In genomic region chr10:102450374-102451104, GRCh38 we compare ENCODE assay signal across 8 cellular contexts. TPM values are rescaled to one million over a fixed set of nuclear protein-coding genes. Genes with fewer than 3 reads are reported as not detected.
DNase-seq lines count a peak whose midpoint lies in the region; ATAC-seq lines count a peak whose summit lies in the region.

No MANE protein-coding gene starts in this region.

- H3K9me3 ChIP-seq in HUES6 (ENCODE audit: control insufficient read depth, insufficient read depth, low read depth, low read length) (no peaks in the 10 kb centered on the region), muscle layer of duodenum (ENCODE audit: control insufficient read depth in 1 of 2, low read length in 2 of 2) (no peaks in the 10 kb centered on the region)

- DNase-seq in DMS 273 (lab: John Stamatoyannopoulos, UW; ENCODE audit: unreplicated experiment) = peak; percentile 90
- DNase-seq in OCI-M1 (lab: John Stamatoyannopoulos, UW) = peak; percentile 92
- peak; percentile 90 for DNase-seq in activated T-cell treated with anti-CD3 and anti-CD28 coated beads, Interleukin-2, amount 50 U/mL, for 1 hour
- DNase-seq in stimulated activated CD8-positive, alpha-beta memory T cell treated with anti-CD3 and anti-CD28 coated beads, Interleukin-7, amount 100 ng/mL, for 24 hours (ENCODE audit: low read depth) = peak; percentile 56

- H3K4me3 ChIP-seq in HUES6 (ENCODE audit: low read depth, low read length) (peak overlapping the region; percentile 93), muscle layer of duodenum (ENCODE audit: low read depth in 1 of 2, low read length in 2 of 2) (peak overlapping the region; percentile 82 to 89)

- ATAC-seq in GM21423 (IDR thresholded peaks at IDR 0.05; ENCODE audit: unreplicated experiment) (peak; percentile 76), esophagus mucosa (peak; percentile 86)

- peak overlapping the region; percentile 81 for H3K9ac ChIP-seq in HUES6 (ENCODE audit: low read length)

- H3K4me1 ChIP-seq in HUES6 (ENCODE audit: control insufficient read depth, insufficient read depth, low read length) (peaks cover 40% of the 10 kb centered on the region), muscle layer of duodenum (ENCODE audit: control insufficient read depth in 1 of 2, insufficient read depth in 2 of 2, low read length in 2 of 2) (peaks cover 4 to 9% of the 10 kb centered on the region in 2 donors)

- H3K27me3 ChIP-seq in HUES6 (ENCODE audit: control insufficient read depth, insufficient read depth, low read length) (peaks cover 6% of the 10 kb centered on the region; the same call in 1 of the 2 replicates), muscle layer of duodenum (ENCODE audit: low read depth, low read length) (no peaks in the 10 kb centered on the region)

- H3K27ac ChIP-seq in HUES6 (ENCODE audit: low read depth, low read length) (peak overlapping the region; percentile 71), muscle layer of duodenum (ENCODE audit: low read length) (peak overlapping the region; percentile 60)

- peaks cover 8% of the 10 kb centered on the region for H3K36me3 ChIP-seq in HUES6 (ENCODE audit: control insufficient read depth, insufficient read depth, low read length)
- no peaks in the 10 kb centered on the region for H3K36me3 ChIP-seq in muscle layer of duodenum (ENCODE audit: control insufficient read depth in 1 of 2, insufficient read depth in 2 of 2, low read length in 2 of 2)

RNA-seq across cellular contexts. Expression of gene C10orf95, which starts 0.8 kb away (rescaled TPM):
- total RNA-seq in esophagus mucosa = 1.6 TPM

RNA-seq across cellular contexts. Expression of gene CUEDC2, which starts 18.2 kb away (rescaled TPM):
- 23.7 TPM for total RNA-seq in esophagus mucosa

RNA-seq across cellular contexts. Expression of gene FBXL15, which starts 29.9 kb away (rescaled TPM):
- 9.4 TPM for total RNA-seq in esophagus mucosa

RNA-seq across cellular contexts. Expression of gene PSD, which starts 32.0 kb away (rescaled TPM):
- total RNA-seq in esophagus mucosa = 2.0 TPM

RNA-seq across cellular contexts. Expression of gene ACTR1A, which starts 52.0 kb away (rescaled TPM):
- 67.3 TPM for total RNA-seq in esophagus mucosa

Comparison
In these comparisons a context has a peak if more than half of its experiments do, and no peak if none do; other contexts are left out.
1. Peak in every context shown above with its lines: DNase-seq, ATAC-seq, H3K4me3 ChIP-seq and H3K27ac ChIP-seq.